Comparison of ENCODE assay signal across 34 cellular contexts in the genomic region with DNA sequence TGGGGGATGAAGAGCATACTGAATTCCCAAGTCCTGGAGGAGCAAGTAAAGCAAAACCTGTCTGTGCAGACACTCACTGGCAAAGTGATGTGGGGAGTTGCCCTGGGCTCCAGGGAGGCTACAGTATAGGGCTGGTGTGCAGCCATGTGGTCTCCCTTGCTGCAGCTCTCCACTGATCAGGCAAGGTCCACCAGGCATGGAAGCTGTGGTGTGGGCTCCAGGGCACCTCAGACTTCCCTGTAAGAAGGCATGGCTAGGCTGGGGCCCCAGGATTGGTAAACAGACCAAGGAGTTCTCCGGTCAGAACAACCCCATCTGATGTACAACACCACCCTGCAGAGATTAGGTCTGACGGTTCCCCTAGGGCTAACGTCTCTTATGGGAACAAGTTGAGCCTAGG.
"Had no signal": no experiment of that assay in that cellular context is flagged by ENCODE, and none has a peak within 500 bp of the region (broad histone marks: within the 10 kb centered on the region; RNA-seq: fewer than 3 reads in every experiment).

No MANE protein-coding gene starts in this region.

- H3K27ac ChIP-seq: adrenal gland, ascending aorta, cardiac muscle cell, WERI-Rb-1 had no signal

- H3K27me3 ChIP-seq: adrenal gland, ascending aorta, cardiac muscle cell had no signal

- H3K4me1 ChIP-seq: adrenal gland, ascending aorta had no signal

- H3K36me3 ChIP-seq: adrenal gland, ascending aorta, cardiac muscle cell, WERI-Rb-1 had no signal

- DNase-seq: activated CD4-positive, alpha-beta memory T cell treated with anti-CD3 and anti-CD28 coated beads for 36 hours; activated CD4-positive, alpha-beta T cell treated with anti-CD3 and anti-CD28 coated beads for 1 hour; activated CD4-positive, alpha-beta T cell treated with anti-CD3 and anti-CD28 coated beads for 36 hours; activated CD4-positive, alpha-beta T cell treated with anti-CD3 and anti-CD28 coated beads for 48 hours; activated CD4-positive, alpha-beta T cell treated with anti-CD3 and anti-CD28 coated beads, Interleukin-2, amount 10 ng/mL, durations not matched to agents 7 days and 5 days; activated CD4-positive, alpha-beta T cell treated with anti-CD3 and anti-CD28 coated beads, Interleukin-2, amount 50 U/mL, for 4 hours; activated CD4-positive, CD25-positive, alpha-beta regulatory T cell; activated CD8-positive, alpha-beta memory T cell treated with anti-CD3 and anti-CD28 coated beads, Interleukin-2, amount 50 U/mL, for 4 hours; activated CD8-positive, alpha-beta T cell treated with anti-CD3 and anti-CD28 coated beads for 36 hours; activated effector memory CD4-positive, alpha-beta T cell treated with anti-CD3 and anti-CD28 coated beads, Interleukin-2, amount 50 U/mL, for 16 hours; activated gamma-delta T cell treated with Interleukin-2 at 50 U/mL for 16 hours; activated naive CD4-positive, alpha-beta T cell; activated naive CD4-positive, alpha-beta T cell treated with anti-CD3 and anti-CD28 coated beads for 36 hours; activated naive CD4-positive, alpha-beta T cell treated with anti-CD3 and anti-CD28 coated beads, Interleukin-2, amount 50 U/mL, for 16 hours; activated naive CD8-positive, alpha-beta T cell treated with anti-CD3 and anti-CD28 coated beads for 36 hours; activated T-cell treated with anti-CD3 and anti-CD28 coated beads for 4 hours; activated T-cell treated with anti-CD3 and anti-CD28 coated beads, Interleukin-2, amount 50 U/mL, for 1 hour; activated T-cell treated with anti-CD3 and anti-CD28 coated beads, Interleukin-2, amount 50 U/mL, for 4 hours; activated T-cell treated with anti-CD3 and anti-CD28 coated beads, Interleukin-2, amount 50 U/mL, for 72 hours; adrenal gland; amniotic stem cell; caudate nucleus; cerebellar nuclear complex; SW 1271; T-helper 1 cell; T-helper 2 cell; T-helper 9 cell; WERI-Rb-1 had no signal

- H3K4me3 ChIP-seq: adrenal gland, ascending aorta, cardiac muscle cell had no signal

- ATAC-seq: activated CD4-positive, alpha-beta T cell treated with anti-CD3 and anti-CD28 coated beads for 36 hours; activated CD4-positive, CD25-positive, alpha-beta regulatory T cell treated with anti-CD3 and anti-CD28 coated beads, Interleukin-2, amount 50 U/mL, for 24 hours; activated CD8-positive, alpha-beta T cell treated with anti-CD3 and anti-CD28 coated beads for 36 hours; activated naive CD4-positive, alpha-beta T cell treated with anti-CD3 and anti-CD28 coated beads, Interleukin-2, amount 50 U/mL, for 72 hours; activated T-cell treated with anti-CD3 and anti-CD28 coated beads, Interleukin-2, amount 50 U/mL, for 4 hours; activated T-cell treated with anti-CD3 and anti-CD28 coated beads, Interleukin-2, amount 50 U/mL, for 72 hours; activated T-helper 17 cell treated with anti-CD3 and anti-CD28 coated beads, Interleukin-2, amount 50 U/mL, for 72 hours; WTC11 had no signal
